ENCODE assay signal across 20 cellular contexts in genomic region chr17:66397486-66397885, GRCh38.
DNase-seq lines count a peak whose midpoint lies in the region; ATAC-seq, FAIRE-seq and TF ChIP-seq lines count a peak whose summit lies in the region.
"Had no signal": no experiment of that assay in that cellular context is flagged by ENCODE, and none has a peak within 500 bp of the region (broad histone marks: within the 10 kb centered on the region; RNA-seq: fewer than 3 reads in every experiment).

No MANE protein-coding gene starts in this region.

- no peaks in the 10 kb centered on the region for H4K20me1 ChIP-seq in SU-DHL-6 (ENCODE audit: low read depth, low read length)
- H4K20me1 ChIP-seq in GM12878 (ENCODE audit: control insufficient read depth, insufficient read depth) = no peaks in the 10 kb centered on the region

- no peak overlapping the region for H3K4me3 Mint-ChIP-seq in activated naive CD4-positive, alpha-beta T cell treated with anti-CD3 and anti-CD28 coated beads, Interleukin-2, amount 10 ng/mL, durations not matched to agents 7 days and 5 days
- no peak overlapping the region for H3K4me3 Mint-ChIP-seq in stimulated activated naive CD8-positive, alpha-beta T cell treated with anti-CD3 and anti-CD28 coated beads, Interleukin-15, amount 100 ng/mL, for 72 hours
- H3K4me3 Mint-ChIP-seq: nephron progenitor cell had no signal

- TF ChIP-seq CTCF in SU-DHL-6 (IDR thresholded peaks at IDR 0.05; ENCODE audit: insufficient read depth, low read length, poor library complexity, severe bottlenecking) = no peak
- no peak for TF ChIP-seq CTCF in GM12878 (IDR thresholded peaks at IDR 0.05 in 2 of 3, conservative IDR thresholded peaks at IDR 0.05 in 1 of 3; ENCODE audit: control insufficient read depth in 2 of 3, extremely low read depth in 1 of 3, insufficient read depth in 1 of 3, low read depth in 3 of 3, low read length in 3 of 3)

- FAIRE-seq in GM12878 (lab: Jason Lieb, UNC) = no peak
- FAIRE-seq: astrocyte, kidney had no signal

- H3K36me3 ChIP-seq in SU-DHL-6 (ENCODE audit: low read length) (0 out of 2 replicates have a peak, but pooled peaks cover 3% of the 10 kb centered on the region), GM12878 (ENCODE audit: control insufficient read depth in 2 of 2, insufficient read depth in 2 of 2, low read length in 1 of 2) (no peaks in the 10 kb centered on the region)
- H3K36me3 ChIP-seq: vagina, WERI-Rb-1 had no signal

- no peak for TF ChIP-seq EP300 in GM12878 (IDR thresholded peaks at IDR 0.05; ENCODE audit: borderline replicate concordance in 1 of 2, control insufficient read depth in 1 of 2, low read depth in 2 of 2, low read length in 2 of 2)

- H3K27me3 ChIP-seq in SU-DHL-6 (ENCODE audit: low read length) (no peaks in the 10 kb centered on the region), GM12878 (replicated peaks in 1 of 2; ENCODE audit: control insufficient read depth in 2 of 2, insufficient read depth in 2 of 2, low read length in 1 of 2) (no peaks in the 10 kb centered on the region)
- H3K27me3 ChIP-seq: hepatocyte, vagina had no signal

- H3K27ac Mint-ChIP-seq in activated naive CD4-positive, alpha-beta T cell treated with anti-CD3 and anti-CD28 coated beads, Interleukin-2, amount 10 ng/mL, durations not matched to agents 7 days and 5 days = peak overlapping the region; percentile 98
- H3K27ac Mint-ChIP-seq in stimulated activated naive CD8-positive, alpha-beta T cell treated with anti-CD3 and anti-CD28 coated beads, Interleukin-15, amount 100 ng/mL, for 72 hours = no peak overlapping the region
- H3K27ac Mint-ChIP-seq: nephron progenitor cell had no signal

- ATAC-seq in GM12878 = peak; percentile 74
- ATAC-seq in stimulated activated naive CD8-positive, alpha-beta T cell treated with anti-CD3 and anti-CD28 coated beads, Interleukin-15, amount 100 ng/mL, for 72 hours = peak; percentile 71

- H3K4me3 ChIP-seq in SU-DHL-6 (ENCODE audit: insufficient read depth, low read length, poor library complexity, severe bottlenecking) (no peak overlapping the region), GM12878 (no peak overlapping the region)
- H3K4me3 ChIP-seq: hepatocyte, vagina had no signal

- H3K9me3 ChIP-seq in SU-DHL-6 (ENCODE audit: insufficient read depth, low read length) (no peaks in the 10 kb centered on the region), GM12878 (replicated peaks; ENCODE audit: control insufficient read depth, insufficient read depth, low read length) (no peaks in the 10 kb centered on the region)
- H3K9me3 ChIP-seq: vagina had no signal

- BruUV-seq in GM12878 (replicated peaks; lab: Mats Ljungman, UMichigan) = no TSS peak

- H3F3A ChIP-seq in SU-DHL-6 (ENCODE audit: insufficient read depth) = peaks cover 41% of the 10 kb centered on the region

- SMC1A ChIA-PET in GM12878 (lab: Charles Lee; ENCODE audit: uncharacterized antibody, unreplicated experiment) = interaction anchor here (1.0 to 1.1 kb wide), 3 partner anchors 16 to 137 kb away, joined by 3 read pairs; no protein-coding TSS in a partner anchor

- peaks cover 56% of the 10 kb centered on the region for H3K36me3 Mint-ChIP-seq in activated naive CD4-positive, alpha-beta T cell treated with anti-CD3 and anti-CD28 coated beads, Interleukin-2, amount 10 ng/mL, durations not matched to agents 7 days and 5 days

- no peaks in the 10 kb centered on the region for H3K27me3 Mint-ChIP-seq in activated naive CD4-positive, alpha-beta T cell treated with anti-CD3 and anti-CD28 coated beads, Interleukin-2, amount 10 ng/mL, durations not matched to agents 7 days and 5 days
- no peaks in the 10 kb centered on the region for H3K27me3 Mint-ChIP-seq in stimulated activated naive CD8-positive, alpha-beta T cell treated with anti-CD3 and anti-CD28 coated beads, Interleukin-15, amount 100 ng/mL, for 72 hours

- in situ Hi-C loops in GM12878 (cut with MboI) = no loop called here

- H3K4me2 ChIP-seq in SU-DHL-6 (ENCODE audit: low read depth, low read length, poor library complexity, severe bottlenecking) (peak overlapping the region; percentile 49), GM12878 (ENCODE audit: control insufficient read depth, insufficient read depth) (no peak overlapping the region)
- H3K4me2 ChIP-seq: hepatocyte had no signal

- H2AFZ ChIP-seq in SU-DHL-6 (ENCODE audit: low read depth, low read length, severe bottlenecking) (no peak overlapping the region), GM12878 (ENCODE audit: control insufficient read depth, low read depth, low read length) (no peak overlapping the region)
- H2AFZ ChIP-seq: hepatocyte had no signal

- peak overlapping the region; percentile 12; the same call in 1 of the 2 replicates for H3K9ac ChIP-seq in SU-DHL-6 (ENCODE audit: low read length)
- H3K9ac ChIP-seq in GM12878 (ENCODE audit: control insufficient read depth, insufficient read depth, low read length) = no peak overlapping the region

- POLR2A ChIA-PET in GM12878 (lab: Charles Lee) = no interaction called here

- H3K27ac ChIP-seq in SU-DHL-6 (ENCODE audit: low read depth, low read length) (peak overlapping the region; percentile 83), GM12878 (ENCODE audit: control insufficient read depth, insufficient read depth) (no peak overlapping the region)
- H3K27ac ChIP-seq: hepatocyte, vagina, WERI-Rb-1 had no signal

- TF ChIP-seq POLR2A in GM12878 (IDR thresholded peaks at IDR 0.05; ENCODE audit: low read depth, low read length) = no peak

- H3K4me1 Mint-ChIP-seq in activated naive CD4-positive, alpha-beta T cell treated with anti-CD3 and anti-CD28 coated beads, Interleukin-2, amount 10 ng/mL, durations not matched to agents 7 days and 5 days = peaks cover 90% of the 10 kb centered on the region
- H3K4me1 Mint-ChIP-seq in stimulated activated naive CD8-positive, alpha-beta T cell treated with anti-CD3 and anti-CD28 coated beads, Interleukin-15, amount 100 ng/mL, for 72 hours = peaks cover 93% of the 10 kb centered on the region

- no peak for DNase-seq in activated naive CD4-positive, alpha-beta T cell treated with anti-CD3 and anti-CD28 coated beads, Interleukin-2, amount 10 ng/mL, durations not matched to agents 7 days and 5 days
- DNase-seq in activated naive CD4-positive, alpha-beta T cell (lab: John Stamatoyannopoulos, UW) = no peak
- DNase-seq in GM12878 (ENCODE audit: low read depth, low spot score) (no peak), D341Med (ENCODE audit: low spot score) (no peak), NCI-H2196 treated with DMSO at 0.1 percent for 48 hours (lab: John Stamatoyannopoulos, UW; ENCODE audit: unreplicated experiment) (no peak), T1000 (lab: John Stamatoyannopoulos, UW) (no peak)
- no peak for DNase-seq in stimulated activated naive CD8-positive, alpha-beta T cell treated with anti-CD3 and anti-CD28 coated beads, Interleukin-15, amount 100 ng/mL, for 72 hours
- DNase-seq: COR-L47; HCEC 1CT; kidney; mesendoderm; NCI-H1436; nephron progenitor cell; NK-92 treated with Interleukin-12 subunit alpha and Interleukin-12 subunit beta, amount 100 ng/mL, for 24 hours; substantia nigra; WERI-Rb-1 had no signal

- H3K9me2 ChIP-seq in SU-DHL-6 (replicated peaks; ENCODE audit: insufficient read depth, low read length) = no peaks in the 10 kb centered on the region

- WGBS in GM12878 (ENCODE audit: insufficient coverage, insufficient replicate concordance, low lambda C conversion rate, missing lambda C conversion rate) = 3% methylated on average over 3 of the region's 3 CpGs

- H3K9me3 Mint-ChIP-seq in activated naive CD4-positive, alpha-beta T cell treated with anti-CD3 and anti-CD28 coated beads, Interleukin-2, amount 10 ng/mL, durations not matched to agents 7 days and 5 days = peaks cover 14% of the 10 kb centered on the region
- peaks cover 12 to 13% of the 10 kb centered on the region in 2 donors for H3K9me3 Mint-ChIP-seq in stimulated activated naive CD8-positive, alpha-beta T cell treated with anti-CD3 and anti-CD28 coated beads, Interleukin-15, amount 100 ng/mL, for 72 hours

- intact Hi-C loops in GM12878 (cut with micrococcal nuclease; ENCODE audit: unreplicated experiment) = no loop called here

- RAD21 ChIA-PET in GM12878 (lab: Charles Lee; ENCODE audit: unreplicated experiment) = interaction anchor here (1.0 kb wide), 1 partner anchor 59 kb away, joined by 4 read pairs; no protein-coding TSS in a partner anchor

- H3K4me1 ChIP-seq in GM12878 (ENCODE audit: control insufficient read depth, insufficient read depth, low read length) = no peaks in the 10 kb centered on the region
- H3K4me1 ChIP-seq: vagina had no signal

- CTCF ChIA-PET in activated naive CD4-positive, alpha-beta T cell treated with anti-CD3 and anti-CD28 coated beads, Interleukin-2, amount 10 ng/mL, durations not matched to agents 7 days and 5 days (lab: Charles Lee) = interaction anchor here (0.7 to 1.1 kb wide), 2 partner anchors 29 to 51 kb away, joined by 3 read pairs; no protein-coding TSS in a partner anchor
- CTCF ChIA-PET in GM12878 (lab: Yijun Ruan, JAX) = interaction anchor here (1.2 to 1.6 kb wide), 3 partner anchors 10 to 169 kb away, joined by 3 read pairs; no protein-coding TSS in a partner anchor

- TF ChIP-seq RAD21 in GM12878 (IDR thresholded peaks at IDR 0.05; ENCODE audit: insufficient read depth, low read depth, low read length) = no peak

- peaks cover 97% of the 10 kb centered on the region for H3K79me2 ChIP-seq in SU-DHL-6 (ENCODE audit: insufficient read depth, low read length)
- H3K79me2 ChIP-seq in GM12878 (ENCODE audit: control insufficient read depth, insufficient read depth, low read length) = no peaks in the 10 kb centered on the region

TF ChIP-seq in GM12878, 131 proteins besides CTCF, POLR2A, EP300 and RAD21:
- TF ChIP-seq MEF2B (IDR thresholded peaks at IDR 0.05; ENCODE audit: partially characterized antibody, poor library complexity, severe bottlenecking) (peak; percentile 73), FOS (IDR thresholded peaks at IDR 0.05; ENCODE audit: borderline replicate concordance, extremely low read depth, insufficient read length) (no peak), ZNF384 (IDR thresholded peaks at IDR 0.05; ENCODE audit: borderline replicate concordance, low read depth, low read length) (peak; percentile 53; the same call in 1 of the 2 replicates)
TF ChIP-seq in GM12878: peak in this region for 2.
